Comparison of ENCODE assay signal across 1 cellular context in the genomic region with DNA sequence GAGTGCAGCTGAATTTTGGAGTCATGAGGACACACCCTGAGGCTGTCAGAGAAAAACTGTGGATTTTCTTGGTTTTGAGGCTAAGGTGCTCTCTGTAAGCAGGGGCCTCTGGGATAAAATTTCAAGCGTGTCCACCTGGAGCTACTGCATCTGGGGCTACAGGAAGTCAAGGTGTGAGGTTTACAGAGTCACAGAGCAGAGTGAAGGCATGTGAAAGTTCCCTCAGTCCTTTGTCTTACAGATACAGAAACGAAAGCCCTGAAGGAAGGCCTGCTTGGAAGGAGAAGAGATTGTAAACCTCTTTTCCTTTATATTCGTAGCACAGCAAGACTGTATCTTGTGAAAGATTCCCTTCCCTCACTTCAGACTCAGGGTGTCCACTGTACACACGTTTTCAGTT.
TF ChIP-seq lines count a peak whose summit lies in the region.

No MANE protein-coding gene starts in this region.

TF ChIP-seq in K562, 482 proteins besides CTCF, POLR2A, EP300 and RAD21 (continued from another document):
- TF ChIP-seq, protein P1, sequence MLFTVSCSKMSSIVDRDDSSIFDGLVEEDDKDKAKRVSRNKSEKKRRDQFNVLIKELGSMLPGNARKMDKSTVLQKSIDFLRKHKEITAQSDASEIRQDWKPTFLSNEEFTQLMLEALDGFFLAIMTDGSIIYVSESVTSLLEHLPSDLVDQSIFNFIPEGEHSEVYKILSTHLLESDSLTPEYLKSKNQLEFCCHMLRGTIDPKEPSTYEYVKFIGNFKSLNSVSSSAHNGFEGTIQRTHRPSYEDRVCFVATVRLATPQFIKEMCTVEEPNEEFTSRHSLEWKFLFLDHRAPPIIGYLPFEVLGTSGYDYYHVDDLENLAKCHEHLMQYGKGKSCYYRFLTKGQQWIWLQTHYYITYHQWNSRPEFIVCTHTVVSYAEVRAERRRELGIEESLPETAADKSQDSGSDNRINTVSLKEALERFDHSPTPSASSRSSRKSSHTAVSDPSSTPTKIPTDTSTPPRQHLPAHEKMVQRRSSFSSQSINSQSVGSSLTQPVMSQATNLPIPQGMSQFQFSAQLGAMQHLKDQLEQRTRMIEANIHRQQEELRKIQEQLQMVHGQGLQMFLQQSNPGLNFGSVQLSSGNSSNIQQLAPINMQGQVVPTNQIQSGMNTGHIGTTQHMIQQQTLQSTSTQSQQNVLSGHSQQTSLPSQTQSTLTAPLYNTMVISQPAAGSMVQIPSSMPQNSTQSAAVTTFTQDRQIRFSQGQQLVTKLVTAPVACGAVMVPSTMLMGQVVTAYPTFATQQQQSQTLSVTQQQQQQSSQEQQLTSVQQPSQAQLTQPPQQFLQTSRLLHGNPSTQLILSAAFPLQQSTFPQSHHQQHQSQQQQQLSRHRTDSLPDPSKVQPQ (CRISPR knock-in tag; IDR thresholded peaks at IDR 0.05; ENCODE audit: borderline replicate concordance) = no peak
- TF ChIP-seq NR3C1 (CRISPR knock-in tag; IDR thresholded peaks at IDR 0.05) (no peak), NFE2 (IDR thresholded peaks at IDR 0.05; ENCODE audit: low read depth) (no peak), CBX8 (IDR thresholded peaks at IDR 0.05; ENCODE audit: borderline replicate concordance, extremely low read depth, low read depth, low read length, poor library complexity, severe bottlenecking) (no peak), NR2C2 (CRISPR knock-in tag; IDR thresholded peaks at IDR 0.05) (no peak), NR2C2 (tag; IDR thresholded peaks at IDR 0.05) (no peak), PHF21A (IDR thresholded peaks at IDR 0.05; ENCODE audit: borderline replicate concordance, low read depth) (no peak), PCBP2 (IDR thresholded peaks at IDR 0.05; ENCODE audit: low read depth, low read length, poor library complexity, severe bottlenecking) (no peak), COPS2 (conservative IDR thresholded peaks at IDR 0.05) (no peak), PML (IDR thresholded peaks at IDR 0.05; ENCODE audit: low read length) (no peak), MAFF (IDR thresholded peaks at IDR 0.05; ENCODE audit: low read length) (no peak), FOXJ3 (CRISPR knock-in tag; IDR thresholded peaks at IDR 0.05) (no peak), MYC (IDR thresholded peaks at IDR 0.05; ENCODE audit: low read depth, low read length) (no peak), MYC (CRISPR knock-in tag; IDR thresholded peaks at IDR 0.05; ENCODE audit: borderline replicate concordance, low read depth) (no peak), JUNB (CRISPR knock-in tag; conservative IDR thresholded peaks at IDR 0.05) (no peak), TAF7 (tag; IDR thresholded peaks at IDR 0.05) (no peak), L3MBTL2 (IDR thresholded peaks at IDR 0.05) (no peak)
- TF ChIP-seq, protein P2, sequence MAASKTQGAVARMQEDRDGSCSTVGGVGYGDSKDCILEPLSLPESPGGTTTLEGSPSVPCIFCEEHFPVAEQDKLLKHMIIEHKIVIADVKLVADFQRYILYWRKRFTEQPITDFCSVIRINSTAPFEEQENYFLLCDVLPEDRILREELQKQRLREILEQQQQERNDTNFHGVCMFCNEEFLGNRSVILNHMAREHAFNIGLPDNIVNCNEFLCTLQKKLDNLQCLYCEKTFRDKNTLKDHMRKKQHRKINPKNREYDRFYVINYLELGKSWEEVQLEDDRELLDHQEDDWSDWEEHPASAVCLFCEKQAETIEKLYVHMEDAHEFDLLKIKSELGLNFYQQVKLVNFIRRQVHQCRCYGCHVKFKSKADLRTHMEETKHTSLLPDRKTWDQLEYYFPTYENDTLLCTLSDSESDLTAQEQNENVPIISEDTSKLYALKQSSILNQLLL (CRISPR knock-in tag; IDR thresholded peaks at IDR 0.05; ENCODE audit: borderline replicate concordance) = no peak
- TF ChIP-seq, protein P3, sequence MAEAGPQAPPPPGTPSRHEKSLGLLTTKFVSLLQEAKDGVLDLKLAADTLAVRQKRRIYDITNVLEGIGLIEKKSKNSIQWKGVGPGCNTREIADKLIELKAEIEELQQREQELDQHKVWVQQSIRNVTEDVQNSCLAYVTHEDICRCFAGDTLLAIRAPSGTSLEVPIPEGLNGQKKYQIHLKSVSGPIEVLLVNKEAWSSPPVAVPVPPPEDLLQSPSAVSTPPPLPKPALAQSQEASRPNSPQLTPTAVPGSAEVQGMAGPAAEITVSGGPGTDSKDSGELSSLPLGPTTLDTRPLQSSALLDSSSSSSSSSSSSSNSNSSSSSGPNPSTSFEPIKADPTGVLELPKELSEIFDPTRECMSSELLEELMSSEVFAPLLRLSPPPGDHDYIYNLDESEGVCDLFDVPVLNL (CRISPR knock-in tag; IDR thresholded peaks at IDR 0.05; ENCODE audit: low read depth) = no peak
